In the genomic region with DNA sequence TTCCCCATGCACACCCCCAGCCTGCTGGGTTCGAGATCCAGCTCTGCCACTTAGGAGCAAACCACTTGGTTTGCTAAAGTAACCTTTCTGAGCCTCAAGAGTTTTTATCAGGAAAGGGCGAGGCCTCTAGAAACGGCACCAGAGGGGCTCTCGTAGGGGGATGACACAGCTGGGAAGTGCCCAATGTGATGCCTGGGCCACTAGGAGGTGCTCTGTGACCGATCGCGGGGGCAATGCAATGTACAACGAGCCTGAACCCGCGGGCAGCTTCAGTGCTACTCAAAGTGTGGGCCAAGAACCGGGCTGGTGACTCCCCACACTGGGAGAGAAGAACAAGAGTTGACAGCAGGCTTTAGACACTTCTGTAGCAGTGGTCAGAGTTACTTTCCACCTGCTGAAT, we compare ENCODE assay signal across 8 cellular contexts. TPM values are rescaled to one million over a fixed set of nuclear protein-coding genes. Genes with fewer than 3 reads are reported as not detected.
DNase-seq lines count a peak whose midpoint lies in the region; ATAC-seq and TF ChIP-seq lines count a peak whose summit lies in the region.

No MANE protein-coding gene starts in this region.

- no peaks in the 10 kb centered on the region for H4K20me1 ChIP-seq in fibroblast of lung (ENCODE audit: control insufficient read depth, extremely low read depth, insufficient read depth, low read length)

- intact Hi-C loops in activated CD4-positive, alpha-beta T cell treated with anti-CD3 and anti-CD28 coated beads for 36 hours (cut with DNase I, micrococcal nuclease) = loop anchor here (1.0 to 2.0 kb wide), 2 partner anchors 36 kb away; no protein-coding TSS in a partner anchor

- H3K27ac ChIP-seq in fibroblast of lung (ENCODE audit: insufficient read depth, low read length) = no peak overlapping the region

- no peaks in the 10 kb centered on the region for H3K9me3 ChIP-seq in fibroblast of lung (ENCODE audit: control insufficient read depth, insufficient read depth, low read depth, low read length)

- DNase-seq in GDM1 (lab: John Stamatoyannopoulos, UW) (peak; percentile 27), fibroblast of lung (ENCODE audit: low read depth in 2 of 2) (no peak), NCI-H446 treated with DMSO at 0.1 percent for 48 hours (lab: John Stamatoyannopoulos, UW) (no peak)
- peak; percentile 73 for DNase-seq in activated CD4-positive, alpha-beta T cell treated with anti-CD3 and anti-CD28 coated beads for 36 hours
- DNase-seq in stimulated activated CD8-positive, alpha-beta memory T cell treated with anti-CD3 and anti-CD28 coated beads, Interleukin-12 subunit alpha, Interleukin-12 subunit beta, amount 100 ng/mL, for 1 hour (ENCODE audit: low read depth) = peak; percentile 10

- H3K27ac Mint-ChIP-seq in activated CD4-positive, alpha-beta T cell treated with anti-CD3 and anti-CD28 coated beads for 36 hours = no peak overlapping the region

- H3K9me3 Mint-ChIP-seq in activated CD4-positive, alpha-beta T cell treated with anti-CD3 and anti-CD28 coated beads for 36 hours (ENCODE audit: low read depth) = no peaks in the 10 kb centered on the region

- POLR2A ChIA-PET in activated CD4-positive, alpha-beta T cell treated with anti-CD3 and anti-CD28 coated beads for 36 hours (lab: Charles Lee) = no interaction called here

- no peaks in the 10 kb centered on the region for H3K27me3 ChIP-seq in fibroblast of lung (ENCODE audit: control insufficient read depth, insufficient read depth, low read length)

- H3K9ac ChIP-seq in fibroblast of lung (ENCODE audit: insufficient read depth, low read length) = no peak overlapping the region

- H2AFZ ChIP-seq in fibroblast of lung (ENCODE audit: low read length) = no peak overlapping the region

- no peak overlapping the region for H3K4me3 Mint-ChIP-seq in activated CD4-positive, alpha-beta T cell treated with anti-CD3 and anti-CD28 coated beads for 36 hours

- ATAC-seq in HG03280 (IDR thresholded peaks at IDR 0.05; ENCODE audit: unreplicated experiment) (peak; percentile 51), HG03045 (IDR thresholded peaks at IDR 0.05; ENCODE audit: unreplicated experiment) (no peak), HG03460 (IDR thresholded peaks at IDR 0.05; ENCODE audit: unreplicated experiment) (no peak)
- ATAC-seq in activated CD4-positive, alpha-beta T cell treated with anti-CD3 and anti-CD28 coated beads for 36 hours = peak; percentile 93

- H3K79me2 ChIP-seq in fibroblast of lung (ENCODE audit: control insufficient read depth, insufficient read depth, low read length) = no peaks in the 10 kb centered on the region

- H3K4me1 ChIP-seq in fibroblast of lung (ENCODE audit: control insufficient read depth, extremely low read depth, insufficient read depth, low read length) = no peaks in the 10 kb centered on the region

- CTCF ChIA-PET in activated CD4-positive, alpha-beta T cell treated with anti-CD3 and anti-CD28 coated beads for 36 hours (lab: Charles Lee) = interaction anchor here (0.6 to 1.7 kb wide), 8 partner anchors 9 to 176 kb away, joined by 3 to 6 read pairs (median 4); no protein-coding TSS in a partner anchor

- H3K4me2 ChIP-seq in fibroblast of lung (ENCODE audit: extremely low read depth, insufficient read depth, low read length) = no peak overlapping the region

- H3K36me3 ChIP-seq in fibroblast of lung (ENCODE audit: control insufficient read depth, insufficient read depth, low read length) = no peaks in the 10 kb centered on the region

- H3K36me3 Mint-ChIP-seq in activated CD4-positive, alpha-beta T cell treated with anti-CD3 and anti-CD28 coated beads for 36 hours (ENCODE audit: low read depth) = no peaks in the 10 kb centered on the region

- no peaks in the 10 kb centered on the region for H3K4me1 Mint-ChIP-seq in activated CD4-positive, alpha-beta T cell treated with anti-CD3 and anti-CD28 coated beads for 36 hours

- no peaks in the 10 kb centered on the region for H3K27me3 Mint-ChIP-seq in activated CD4-positive, alpha-beta T cell treated with anti-CD3 and anti-CD28 coated beads for 36 hours

- TF ChIP-seq CTCF in fibroblast of lung (conservative IDR thresholded peaks at IDR 0.05 in 1 of 2, IDR thresholded peaks at IDR 0.05 in 1 of 2; ENCODE audit: low read depth in 1 of 2, low read length in 2 of 2) = peak; percentile 33 to 50

- H3K4me3 ChIP-seq in fibroblast of lung (replicated peaks in 1 of 4; ENCODE audit: control extremely low read depth in 1 of 4, insufficient read depth in 1 of 4, low read depth in 3 of 4, low read length in 4 of 4) = no peak overlapping the region

RNA-seq across cellular contexts. Expression of gene C16orf89, which starts 9.4 kb away (rescaled TPM):
- not detected for total RNA-seq in activated CD4-positive, alpha-beta T cell treated with anti-CD3 and anti-CD28 coated beads for 36 hours
- total RNA-seq in fibroblast of lung = 5.9 and 9.8 TPM in 2 replicates
- 0.53 and 1.3 TPM in 2 replicates for polyA plus RNA-seq in fibroblast of lung
- 0.38 and 0.78 TPM in 2 replicates for polyA plus RNA-seq in fibroblast of lung (2012)
- polyA minus RNA-seq in fibroblast of lung (ENCODE audit: low replicate concordance) = not detected in 2 replicates

RNA-seq across cellular contexts. Expression of gene ALG1, which starts 15.3 kb away (rescaled TPM):
- total RNA-seq in activated CD4-positive, alpha-beta T cell treated with anti-CD3 and anti-CD28 coated beads for 36 hours = 10 to 100 TPM; 15.7 to 18.1 TPM
- total RNA-seq in fibroblast of lung = 24.1 and 29.2 TPM in 2 replicates
- 26.2 and 38.8 TPM in 2 replicates for polyA plus RNA-seq in fibroblast of lung
- polyA plus RNA-seq in fibroblast of lung (2012) = 24.5 and 35.9 TPM in 2 replicates
- 64.1 and 81.0 TPM in 2 replicates for polyA minus RNA-seq in fibroblast of lung (ENCODE audit: low replicate concordance)

RNA-seq across cellular contexts. Expression of gene NAGPA, which starts 22.6 kb away (rescaled TPM):
- total RNA-seq in activated CD4-positive, alpha-beta T cell treated with anti-CD3 and anti-CD28 coated beads for 36 hours = 10 to 100 TPM in 1 of 2 experiments, 1 to 10 TPM in 1; 8.9 to 10.2 TPM
- total RNA-seq in fibroblast of lung = 16.7 and 17.7 TPM in 2 replicates
- 9.7 and 11.4 TPM in 2 replicates for polyA plus RNA-seq in fibroblast of lung
- 11.7 and 14.3 TPM in 2 replicates for polyA plus RNA-seq in fibroblast of lung (2012)
- polyA minus RNA-seq in fibroblast of lung (ENCODE audit: low replicate concordance) = 7.5 and 13.9 TPM in 2 replicates

RNA-seq across cellular contexts. Expression of gene EEF2KMT, which starts 41.2 kb away (rescaled TPM):
- total RNA-seq in activated CD4-positive, alpha-beta T cell treated with anti-CD3 and anti-CD28 coated beads for 36 hours = 10 to 100 TPM; 12.2 TPM
- 7.9 and 8.2 TPM in 2 replicates for total RNA-seq in fibroblast of lung
- polyA plus RNA-seq in fibroblast of lung = 5.4 and 8.9 TPM in 2 replicates
- 9.1 and 17.4 TPM in 2 replicates for polyA plus RNA-seq in fibroblast of lung (2012)
- 14.6 and 32.6 TPM in 2 replicates for polyA minus RNA-seq in fibroblast of lung (ENCODE audit: low replicate concordance)

Comparison
In these comparisons a context has a peak if more than half of its experiments do, and no peak if none do; other contexts are left out.
1. DNase-seq: peak in GDM1 (single experiment), activated CD4-positive, alpha-beta T cell treated with anti-CD3 and anti-CD28 coated beads for 36 hours (single experiment) and stimulated activated CD8-positive, alpha-beta memory T cell treated with anti-CD3 and anti-CD28 coated beads, Interleukin-12 subunit alpha, Interleukin-12 subunit beta, amount 100 ng/mL, for 1 hour (single experiment); none in fibroblast of lung (0 of 2) and NCI-H446 treated with DMSO at 0.1 percent for 48 hours (single experiment).
2. ATAC-seq: peak in HG03280 (single experiment) and activated CD4-positive, alpha-beta T cell treated with anti-CD3 and anti-CD28 coated beads for 36 hours (single experiment); none in HG03045 (single experiment) and HG03460 (single experiment).